In the genomic region with DNA sequence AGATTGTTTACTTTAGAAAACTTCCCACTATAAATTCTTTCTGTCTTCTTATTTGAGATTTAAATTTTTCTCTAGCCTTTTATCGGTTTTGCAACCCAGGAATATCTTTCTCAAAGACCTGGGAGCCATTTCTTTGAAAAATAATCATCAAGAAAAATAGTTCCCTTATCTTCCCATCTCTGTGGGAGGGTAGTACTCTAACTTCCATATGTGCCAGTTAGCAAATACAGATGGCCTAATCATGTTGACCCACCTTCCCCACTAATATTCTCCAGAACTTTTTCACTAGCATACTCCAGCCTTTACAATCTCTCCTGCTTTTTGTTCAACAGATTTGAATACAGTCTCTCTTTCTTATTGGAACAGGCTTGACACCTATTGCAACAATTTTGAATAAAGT, we compare ENCODE assay signal across 24 cellular contexts. TPM values are rescaled to one million over a fixed set of nuclear protein-coding genes. Genes with fewer than 3 reads are reported as not detected.
DNase-seq lines count a peak whose midpoint lies in the region; ATAC-seq and TF ChIP-seq lines count a peak whose summit lies in the region.
"Had no signal": no experiment of that assay in that cellular context is flagged by ENCODE, and none has a peak within 500 bp of the region (broad histone marks: within the 10 kb centered on the region; RNA-seq: fewer than 3 reads in every experiment).

No MANE protein-coding gene starts in this region.

- ATAC-seq in activated naive CD8-positive, alpha-beta T cell treated with anti-CD3 and anti-CD28 coated beads, Interleukin-2, amount 10 ng/mL, durations not matched to agents 7 days and 5 days (ENCODE audit: low read depth): no peak
- ATAC-seq in stimulated activated naive CD8-positive, alpha-beta T cell treated with anti-CD3 and anti-CD28 coated beads, Interleukin-15, amount 100 ng/mL, for 72 hours: no peak
- no peak for ATAC-seq in left lobe of liver
- ATAC-seq: left ventricle myocardium superior, mucosa of descending colon had no signal

- no peak for TF ChIP-seq CTCF in GM10248 (IDR thresholded peaks at IDR 0.05; ENCODE audit: control extremely low read depth, extremely low read depth, low read depth, missing control alignments)

- H3K27ac Mint-ChIP-seq in activated naive CD4-positive, alpha-beta T cell treated with anti-CD3 and anti-CD28 coated beads, Interleukin-2, amount 50 U/mL, for 24 hours: peak overlapping the region; percentile 46
- peak overlapping the region; percentile 63 for H3K27ac Mint-ChIP-seq in activated naive CD8-positive, alpha-beta T cell treated with anti-CD3 and anti-CD28 coated beads, Interleukin-2, amount 10 ng/mL, durations not matched to agents 7 days and 5 days
- peak overlapping the region; percentile 23 to 52 for H3K27ac Mint-ChIP-seq in stimulated activated naive CD8-positive, alpha-beta T cell treated with anti-CD3 and anti-CD28 coated beads, Interleukin-15, amount 100 ng/mL, for 72 hours
- H3K27ac Mint-ChIP-seq: activated CD4-positive, alpha-beta memory T cell treated with anti-CD3 and anti-CD28 coated beads, Interleukin-2, amount 10 ng/mL, durations not matched to agents 7 days and 5 days had no signal

- POLR2A ChIA-PET in activated naive CD8-positive, alpha-beta T cell treated with anti-CD3 and anti-CD28 coated beads, Interleukin-2, amount 10 ng/mL, durations not matched to agents 7 days and 5 days (lab: Charles Lee): interaction anchor here (0.6 to 2.7 kb wide), 3 partner anchors 13 to 123 kb away, joined by 3 to 12 read pairs (median 12); no protein-coding TSS in a partner anchor
- POLR2A ChIA-PET in GM10248 (lab: Yijun Ruan, JAX): no interaction called here

- peaks cover 73% of the 10 kb centered on the region for H3K4me1 Mint-ChIP-seq in activated naive CD4-positive, alpha-beta T cell treated with anti-CD3 and anti-CD28 coated beads, Interleukin-2, amount 50 U/mL, for 24 hours
- peaks cover 22% of the 10 kb centered on the region for H3K4me1 Mint-ChIP-seq in activated naive CD8-positive, alpha-beta T cell treated with anti-CD3 and anti-CD28 coated beads, Interleukin-2, amount 10 ng/mL, durations not matched to agents 7 days and 5 days
- H3K4me1 Mint-ChIP-seq in stimulated activated naive CD8-positive, alpha-beta T cell treated with anti-CD3 and anti-CD28 coated beads, Interleukin-15, amount 100 ng/mL, for 72 hours: peaks cover 61% of the 10 kb centered on the region

- CTCF ChIA-PET in GM10248 (lab: Yijun Ruan, JAX): interaction anchor here (0.7 to 4.3 kb wide), 19 partner anchors 11 to 303 kb away, joined by 3 to 23 read pairs (median 5); a partner anchor contains a TSS

- no peaks in the 10 kb centered on the region for H3K9me3 Mint-ChIP-seq in activated naive CD4-positive, alpha-beta T cell treated with anti-CD3 and anti-CD28 coated beads, Interleukin-2, amount 50 U/mL, for 24 hours
- H3K9me3 Mint-ChIP-seq in activated naive CD8-positive, alpha-beta T cell treated with anti-CD3 and anti-CD28 coated beads, Interleukin-2, amount 10 ng/mL, durations not matched to agents 7 days and 5 days: peaks cover 3% of the 10 kb centered on the region
- H3K9me3 Mint-ChIP-seq in stimulated activated naive CD8-positive, alpha-beta T cell treated with anti-CD3 and anti-CD28 coated beads, Interleukin-15, amount 100 ng/mL, for 72 hours: peaks cover 20 to 23% of the 10 kb centered on the region in 2 donors

- peak overlapping the region; percentile 17 for H3K4me3 Mint-ChIP-seq in activated naive CD4-positive, alpha-beta T cell treated with anti-CD3 and anti-CD28 coated beads, Interleukin-2, amount 50 U/mL, for 24 hours
- H3K4me3 Mint-ChIP-seq in activated naive CD8-positive, alpha-beta T cell treated with anti-CD3 and anti-CD28 coated beads, Interleukin-2, amount 10 ng/mL, durations not matched to agents 7 days and 5 days: peak overlapping the region; percentile 34
- peak overlapping the region; percentile 41 to 66 for H3K4me3 Mint-ChIP-seq in stimulated activated naive CD8-positive, alpha-beta T cell treated with anti-CD3 and anti-CD28 coated beads, Interleukin-15, amount 100 ng/mL, for 72 hours
- H3K4me3 Mint-ChIP-seq: activated CD4-positive, alpha-beta memory T cell treated with anti-CD3 and anti-CD28 coated beads, Interleukin-2, amount 10 ng/mL, durations not matched to agents 7 days and 5 days had no signal

- DNase-seq in activated naive CD4-positive, alpha-beta T cell (lab: John Stamatoyannopoulos, UW): no peak
- DNase-seq in KBM-7 (peak; percentile 39), left lobe of liver (ENCODE audit: low spot score) (no peak), GM10248 (ENCODE audit: extremely low spot score) (no peak), AML-193 (lab: John Stamatoyannopoulos, UW) (no peak)
- no peak for DNase-seq in activated naive CD8-positive, alpha-beta T cell treated with anti-CD3 and anti-CD28 coated beads, Interleukin-2, amount 10 ng/mL, durations not matched to agents 7 days and 5 days
- DNase-seq in stimulated activated naive CD8-positive, alpha-beta T cell treated with anti-CD3 and anti-CD28 coated beads, Interleukin-15, amount 100 ng/mL, for 72 hours: no peak
- DNase-seq: activated CD4-positive, alpha-beta memory T cell treated with anti-CD3 and anti-CD28 coated beads, Interleukin-2, amount 10 ng/mL, durations not matched to agents 7 days and 5 days; activated T-cell treated with anti-CD3 and anti-CD28 coated beads, Interleukin-2, amount 50 U/mL, for 48 hours; DMS79; GM23248; IMR-90; left ventricle myocardium superior; mucosa of descending colon; NCI-H187 treated with DMSO at 0.1 percent for 48 hours; NCI-H345; PC-9; SHP77 treated with DMSO at 0.1 percent for 48 hours; stimulated activated CD4-positive, alpha-beta T cell treated with anti-CD3 and anti-CD28 coated beads, Interleukin-2, amount 100 ng/mL, for 48 hours; substantia nigra had no signal

- H3K36me3 Mint-ChIP-seq in activated naive CD4-positive, alpha-beta T cell treated with anti-CD3 and anti-CD28 coated beads, Interleukin-2, amount 50 U/mL, for 24 hours: peaks cover 8% of the 10 kb centered on the region
- peaks cover 56% of the 10 kb centered on the region for H3K36me3 Mint-ChIP-seq in activated naive CD8-positive, alpha-beta T cell treated with anti-CD3 and anti-CD28 coated beads, Interleukin-2, amount 10 ng/mL, durations not matched to agents 7 days and 5 days

- H3K27me3 Mint-ChIP-seq in activated naive CD4-positive, alpha-beta T cell treated with anti-CD3 and anti-CD28 coated beads, Interleukin-2, amount 50 U/mL, for 24 hours: no peaks in the 10 kb centered on the region
- peaks cover 2% of the 10 kb centered on the region for H3K27me3 Mint-ChIP-seq in activated naive CD8-positive, alpha-beta T cell treated with anti-CD3 and anti-CD28 coated beads, Interleukin-2, amount 10 ng/mL, durations not matched to agents 7 days and 5 days
- no peaks in the 10 kb centered on the region for H3K27me3 Mint-ChIP-seq in stimulated activated naive CD8-positive, alpha-beta T cell treated with anti-CD3 and anti-CD28 coated beads, Interleukin-15, amount 100 ng/mL, for 72 hours

- in situ Hi-C loops in KBM-7 (cut with MboI; ENCODE audit: low pct_unique_long_range_greater_than_20kb, low sequenced_read_pairs): no loop called here

RNA-seq across cellular contexts. Expression of a gene that starts 27.3 kb away (rescaled TPM):
- total RNA-seq in activated naive CD8-positive, alpha-beta T cell treated with anti-CD3 and anti-CD28 coated beads, Interleukin-2, amount 10 ng/mL, durations not matched to agents 7 days and 5 days: 10 to 100 TPM; 17.1 to 22.0 TPM
- 0.15 TPM for total RNA-seq in left lobe of liver
- total RNA-seq: cardiac muscle cell, dermis microvascular lymphatic vessel endothelial cell, GM23248, IMR-90, PC-9, smooth muscle cell had no signal

RNA-seq across cellular contexts. Expression of a gene that starts 34.5 kb away (rescaled TPM):
- 100 to 1,000 TPM; 280 to 301 TPM for total RNA-seq in activated naive CD8-positive, alpha-beta T cell treated with anti-CD3 and anti-CD28 coated beads, Interleukin-2, amount 10 ng/mL, durations not matched to agents 7 days and 5 days
- 1.6 TPM for total RNA-seq in left lobe of liver

Comparison
In these comparisons a context has a peak if more than half of its experiments do, and no peak if none do; other contexts are left out.
1. RNA of a gene that starts 27.3 kb away (total RNA-seq): 17.1 to 22.0 TPM in activated naive CD8-positive, alpha-beta T cell treated with anti-CD3 and anti-CD28 coated beads, Interleukin-2, amount 10 ng/mL, durations not matched to agents 7 days and 5 days; 0.15 TPM in left lobe of liver (single experiment); every median in the first group is over 10 times any median in the second.
2. RNA of a gene that starts 34.5 kb away (total RNA-seq): 280 to 301 TPM in activated naive CD8-positive, alpha-beta T cell treated with anti-CD3 and anti-CD28 coated beads, Interleukin-2, amount 10 ng/mL, durations not matched to agents 7 days and 5 days; 1.6 TPM in left lobe of liver (single experiment); every median in the first group is over 100 times any median in the second.
3. Peak in every context shown above with its lines, with median percentiles within 50 percentile points of each other: H3K27ac Mint-ChIP-seq and H3K4me3 Mint-ChIP-seq.